15 cellular contexts compared by ENCODE assay signal in the genomic region with DNA sequence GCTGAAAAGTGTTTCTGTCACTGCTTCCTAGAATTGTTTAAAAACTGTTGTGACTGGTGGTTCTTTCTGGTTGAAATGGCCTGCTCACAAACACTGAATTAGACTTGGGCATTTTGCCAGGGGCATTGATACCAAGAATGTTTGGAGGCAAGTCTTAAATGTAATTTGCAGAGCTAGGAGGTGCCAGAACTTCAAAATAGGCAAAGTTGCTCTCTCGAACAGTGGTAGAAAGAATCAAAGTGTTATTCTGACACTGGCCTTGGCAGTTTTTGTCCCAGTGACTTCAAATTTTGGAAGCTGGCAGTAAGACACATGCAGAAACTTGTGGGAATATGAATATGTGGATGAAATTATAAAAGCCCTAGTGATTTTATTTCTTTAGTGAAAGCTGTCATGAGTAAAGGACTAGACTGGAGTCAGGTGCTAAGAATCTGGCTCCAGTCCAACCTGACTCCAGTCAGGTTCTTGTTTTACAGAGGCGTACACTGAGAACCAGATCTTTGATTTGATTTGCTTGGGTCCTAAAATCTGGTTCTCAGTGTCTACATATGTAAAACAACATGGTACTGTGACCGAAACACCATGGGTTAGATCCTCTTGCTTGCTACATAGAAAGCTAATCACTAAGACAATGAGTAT. TPM values are rescaled to one million over a fixed set of nuclear protein-coding genes. Genes with fewer than 3 reads are reported as not detected.
DNase-seq lines count a peak whose midpoint lies in the region; ATAC-seq and TF ChIP-seq lines count a peak whose summit lies in the region.
"Had no signal": no experiment of that assay in that cellular context is flagged by ENCODE, and none has a peak within 500 bp of the region (broad histone marks: within the 10 kb centered on the region; RNA-seq: fewer than 3 reads in every experiment).

No MANE protein-coding gene starts in this region.

- peaks cover 4% of the 10 kb centered on the region for H3K36me3 Mint-ChIP-seq in endodermal cell (ENCODE audit: low read depth)

- no peak overlapping the region for H3K27ac Mint-ChIP-seq in endodermal cell
- H3K27ac Mint-ChIP-seq: activated CD4-positive, alpha-beta memory T cell treated with anti-CD3 and anti-CD28 coated beads, Interleukin-2, amount 10 ng/mL, durations not matched to agents 7 days and 5 days; activated naive CD8-positive, alpha-beta T cell treated with anti-CD3 and anti-CD28 coated beads, Interleukin-2, amount 10 ng/mL, durations not matched to agents 7 days and 5 days had no signal

- intact Hi-C loops in left ventricle myocardium inferior (cut with micrococcal nuclease) = no loop called here
- intact Hi-C loops in testis (cut with DNase I; ENCODE audit: low total_unique reads) = no loop called here

- H2AFZ ChIP-seq in MM.1S (ENCODE audit: low read length) = no peak overlapping the region

- no peaks in the 10 kb centered on the region for H3K9me2 ChIP-seq in MM.1S (replicated peaks; ENCODE audit: insufficient read depth, low read length)

- H3K27ac ChIP-seq in left ventricle myocardium inferior (replicated peaks) (peak overlapping the region; percentile 60), right atrium auricular region (peak overlapping the region in 1 of 2 donors; percentile 21), MM.1S (ENCODE audit: low read length) (peak overlapping the region; percentile 62; the same call in 1 of the 2 replicates), subcutaneous abdominal adipose tissue (ENCODE audit: low read depth, low read length) (peak overlapping the region; percentile 28), testis (no peak overlapping the region), endodermal cell (ENCODE audit: low read depth, low read length) (no peak overlapping the region)

- peaks cover 3% of the 10 kb centered on the region for H3K36me3 ChIP-seq in left ventricle myocardium inferior
- no peaks in the 10 kb centered on the region for H3K36me3 ChIP-seq in right atrium auricular region
- H3K36me3 ChIP-seq in MM.1S (replicated peaks; ENCODE audit: insufficient read depth, low read length) = no peaks in the 10 kb centered on the region; the same call in 1 of the 2 replicates
- no peaks in the 10 kb centered on the region for H3K36me3 ChIP-seq in subcutaneous abdominal adipose tissue (ENCODE audit: control insufficient read depth in 5 of 5, insufficient read depth in 5 of 5, low read length in 5 of 5)
- no peaks in the 10 kb centered on the region for H3K36me3 ChIP-seq in testis (ENCODE audit: low read depth, missing control alignments)
- H3K36me3 ChIP-seq in endodermal cell (ENCODE audit: control insufficient read depth, insufficient read depth, low read length) = no peaks in the 10 kb centered on the region

- H3K4me3 Mint-ChIP-seq in endodermal cell = no peak overlapping the region
- H3K4me3 Mint-ChIP-seq: activated CD4-positive, alpha-beta memory T cell treated with anti-CD3 and anti-CD28 coated beads, Interleukin-2, amount 10 ng/mL, durations not matched to agents 7 days and 5 days; activated naive CD8-positive, alpha-beta T cell treated with anti-CD3 and anti-CD28 coated beads, Interleukin-2, amount 10 ng/mL, durations not matched to agents 7 days and 5 days had no signal

- no peaks in the 10 kb centered on the region for H4K20me1 ChIP-seq in MM.1S (ENCODE audit: insufficient read depth, low read length)

- H3K9me3 ChIP-seq in left ventricle myocardium inferior (replicated peaks) = no peaks in the 10 kb centered on the region
- no peaks in the 10 kb centered on the region for H3K9me3 ChIP-seq in right atrium auricular region
- H3K9me3 ChIP-seq in MM.1S (replicated peaks; ENCODE audit: insufficient read depth, low read length) = no peaks in the 10 kb centered on the region
- no peaks in the 10 kb centered on the region for H3K9me3 ChIP-seq in subcutaneous abdominal adipose tissue (ENCODE audit: control insufficient read depth in 5 of 5, low read length in 5 of 5)
- H3K9me3 ChIP-seq in testis = no peaks in the 10 kb centered on the region
- H3K9me3 ChIP-seq in endodermal cell (ENCODE audit: control insufficient read depth, low read length) = peaks cover 13% of the 10 kb centered on the region

- peak overlapping the region; percentile 26; the same call in 1 of the 2 replicates for H3K4me2 ChIP-seq in MM.1S (ENCODE audit: low read depth, low read length)
- H3K4me2 ChIP-seq: smooth muscle cell had no signal

- H3K9ac ChIP-seq in MM.1S (ENCODE audit: low read length) = no peak overlapping the region
- no peak overlapping the region for H3K9ac ChIP-seq in subcutaneous abdominal adipose tissue (ENCODE audit: low read length in 5 of 5)
- H3K9ac ChIP-seq in endodermal cell (ENCODE audit: extremely low read depth, low read length, poor library complexity, severe bottlenecking) = no peak overlapping the region

- H3F3A ChIP-seq in MM.1S (ENCODE audit: insufficient read depth, low read length) = peaks cover 23% of the 10 kb centered on the region

- TF ChIP-seq POLR2A in testis (IDR thresholded peaks at IDR 0.05) = no peak

- H3K79me2 ChIP-seq in MM.1S (ENCODE audit: low read length) = peaks cover 3% of the 10 kb centered on the region; the same call in 1 of the 2 replicates

- H3K9me3 Mint-ChIP-seq in endodermal cell = peaks cover 16% of the 10 kb centered on the region

- no peaks in the 10 kb centered on the region for H3K4me1 Mint-ChIP-seq in endodermal cell
- H3K4me1 Mint-ChIP-seq: activated CD4-positive, alpha-beta memory T cell treated with anti-CD3 and anti-CD28 coated beads, Interleukin-2, amount 10 ng/mL, durations not matched to agents 7 days and 5 days had no signal

- H3K4me1 ChIP-seq in left ventricle myocardium inferior (peaks cover 32% of the 10 kb centered on the region), right atrium auricular region (peaks cover 0 to 15% of the 10 kb centered on the region in 2 donors), MM.1S (ENCODE audit: low read length) (peaks cover 38% of the 10 kb centered on the region), subcutaneous abdominal adipose tissue (ENCODE audit: control insufficient read depth in 5 of 5, insufficient read depth in 5 of 5, low read length in 5 of 5) (peaks cover 0 to 17% (median 0%) of the 10 kb centered on the region in 5 donors), testis (no peaks in the 10 kb centered on the region), endodermal cell (ENCODE audit: control insufficient read depth, insufficient read depth, low read length) (no peaks in the 10 kb centered on the region)

- peak; percentile 29 for ATAC-seq in HG02852 (IDR thresholded peaks at IDR 0.05; ENCODE audit: unreplicated experiment)

- no peak overlapping the region for H3K4me3 ChIP-seq in left ventricle myocardium inferior
- no peak overlapping the region for H3K4me3 ChIP-seq in right atrium auricular region
- H3K4me3 ChIP-seq in MM.1S (ENCODE audit: low read length) = no peak overlapping the region
- no peak overlapping the region for H3K4me3 ChIP-seq in subcutaneous abdominal adipose tissue (ENCODE audit: low read depth in 1 of 5, low read length in 5 of 5)
- no peak overlapping the region for H3K4me3 ChIP-seq in testis
- H3K4me3 ChIP-seq in endodermal cell (ENCODE audit: low read length) = no peak overlapping the region
- H3K4me3 ChIP-seq: smooth muscle cell had no signal

- TF ChIP-seq CTCF in left ventricle myocardium inferior (IDR thresholded peaks at IDR 0.05; ENCODE audit: borderline replicate concordance) (no peak), right atrium auricular region (IDR thresholded peaks at IDR 0.05) (no peak), MM.1S (IDR thresholded peaks at IDR 0.05; ENCODE audit: low read length) (no peak), testis (IDR thresholded peaks at IDR 0.05) (no peak), endodermal cell (conservative IDR thresholded peaks at IDR 0.05) (no peak)

- peaks cover 11% of the 10 kb centered on the region for H3K27me3 Mint-ChIP-seq in endodermal cell (ENCODE audit: insufficient read depth)
- H3K27me3 Mint-ChIP-seq: activated CD4-positive, alpha-beta memory T cell treated with anti-CD3 and anti-CD28 coated beads, Interleukin-2, amount 10 ng/mL, durations not matched to agents 7 days and 5 days; activated naive CD8-positive, alpha-beta T cell treated with anti-CD3 and anti-CD28 coated beads, Interleukin-2, amount 10 ng/mL, durations not matched to agents 7 days and 5 days had no signal

- 78 to 86% methylated on average over 3 of the region's 3 CpGs for WGBS in testis, 2 donors
- 92 to 100% methylated on average over 3 of the region's 3 CpGs for WGBS in endodermal cell (ENCODE audit: insufficient coverage in 1 of 2, insufficient read length in 1 of 2), 2 experiments

- DNase-seq in left ventricle myocardium inferior = no peak
- no peak for DNase-seq in right atrium auricular region (ENCODE audit: low spot score)
- DNase-seq in MM.1S = peak; percentile 22
- no peak for DNase-seq in testis
- DNase-seq in endodermal cell = no peak
- no peak for DNase-seq in mucosa of gallbladder (ENCODE audit: low spot score)
- DNase-seq: ACHN; activated CD4-positive, alpha-beta memory T cell treated with anti-CD3 and anti-CD28 coated beads, Interleukin-2, amount 10 ng/mL, durations not matched to agents 7 days and 5 days; activated naive CD8-positive, alpha-beta T cell treated with anti-CD3 and anti-CD28 coated beads, Interleukin-2, amount 10 ng/mL, durations not matched to agents 7 days and 5 days; effector CD8-positive, alpha-beta T cell had no signal

- no peaks in the 10 kb centered on the region for H3K27me3 ChIP-seq in left ventricle myocardium inferior (ENCODE audit: low read depth)
- no peaks in the 10 kb centered on the region for H3K27me3 ChIP-seq in right atrium auricular region
- no peaks in the 10 kb centered on the region for H3K27me3 ChIP-seq in MM.1S (replicated peaks; ENCODE audit: insufficient read depth, low read length)
- peaks cover 0 to 4% (median 0%) of the 10 kb centered on the region in 5 donors for H3K27me3 ChIP-seq in subcutaneous abdominal adipose tissue (ENCODE audit: control insufficient read depth in 5 of 5, insufficient read depth in 4 of 5, low read length in 5 of 5)
- no peaks in the 10 kb centered on the region for H3K27me3 ChIP-seq in testis
- peaks cover 46% of the 10 kb centered on the region for H3K27me3 ChIP-seq in endodermal cell (ENCODE audit: control insufficient read depth, insufficient read depth, low read length, poor library complexity, severe bottlenecking)

RNA-seq across cellular contexts. Expression of a gene that starts 20.9 kb away (rescaled TPM):
- 26.7 TPM for total RNA-seq in left ventricle myocardium inferior
- 10 to 100 TPM; 13.1 to 13.9 TPM for total RNA-seq in right atrium auricular region
- 10 to 100 TPM; 19.3 to 22.7 TPM for total RNA-seq in testis
- 80.1 TPM for polyA plus RNA-seq in testis (ENCODE audit: insufficient read depth, low read depth, low replicate concordance)
- total RNA-seq in endodermal cell = 10 to 100 TPM in 1 of 2 donors, 1 to 10 TPM in 1; 9.8 to 22.6 TPM
- 22.6 TPM for polyA plus RNA-seq in endodermal cell (2013, experiment 1 of 2)
- 20.9 TPM for polyA plus RNA-seq in endodermal cell (2013, experiment 2 of 2)
- total RNA-seq in mucosa of gallbladder = 34.8 TPM

RNA-seq across cellular contexts. Expression of a gene that starts 51.6 kb away (rescaled TPM):
- total RNA-seq in left ventricle myocardium inferior = not detected
- not detected for total RNA-seq in right atrium auricular region
- 1 to 10 TPM; 3.3 to 6.2 TPM for total RNA-seq in testis
- polyA plus RNA-seq in testis (ENCODE audit: insufficient read depth, low read depth, low replicate concordance) = 54.1 TPM
- total RNA-seq in endodermal cell = not detected
- not detected for polyA plus RNA-seq in endodermal cell (2013, experiment 1 of 2)
- not detected for polyA plus RNA-seq in endodermal cell (2013, experiment 2 of 2)
- total RNA-seq in mucosa of gallbladder = not detected
- total RNA-seq: activated CD4-positive, alpha-beta memory T cell treated with anti-CD3 and anti-CD28 coated beads, Interleukin-2, amount 10 ng/mL, durations not matched to agents 7 days and 5 days; activated naive CD8-positive, alpha-beta T cell treated with anti-CD3 and anti-CD28 coated beads, Interleukin-2, amount 10 ng/mL, durations not matched to agents 7 days and 5 days; IMR-90; NCI-H460; smooth muscle cell had no signal
- polyA plus RNA-seq: IMR-90, smooth muscle cell had no signal

Comparison
In these comparisons a context has a peak if more than half of its experiments do, and no peak if none do; other contexts are left out.
1. H3K27ac ChIP-seq: peak in left ventricle myocardium inferior (single experiment), MM.1S (single experiment) and subcutaneous abdominal adipose tissue (single experiment); none in testis (0 of 2) and endodermal cell (single experiment).